In genomic region chr1:229027622-229028182, GRCh38 we compare ENCODE assay signal across 8 cellular contexts.
A peak's percentile ranks its signal among the peaks of the same experiment; 100 is the strongest.
DNase-seq lines count a peak whose midpoint lies in the region; ATAC-seq and TF ChIP-seq lines count a peak whose summit lies in the region.

No MANE protein-coding gene starts in this region.

- TF ChIP-seq CTCF in lower lobe of right lung (IDR thresholded peaks at IDR 0.05) (no peak), transverse colon (IDR thresholded peaks at IDR 0.05) (no peak)

- peak overlapping the region; percentile 29; the same call in 1 of the 2 replicates for H3K9ac ChIP-seq in HUES64 (ENCODE audit: low read depth, low read length)

- peaks cover 11% of the 10 kb centered on the region for H3K27me3 Mint-ChIP-seq in activated T-helper 2 cell treated with anti-CD3 and anti-CD28 coated beads, Interferon-gamma antibody, Interleukin-2, Interleukin-4, amounts not matched to agents 10 μg/mL and 5 μg/mL and 100 μg/mL, durations not matched to agents 14 hours and 24 hours and 36 hours (ENCODE audit: low read depth)

- peak overlapping the region; percentile 17 for H3K4me3 Mint-ChIP-seq in activated T-helper 2 cell treated with anti-CD3 and anti-CD28 coated beads, Interferon-gamma antibody, Interleukin-2, Interleukin-4, amounts not matched to agents 10 μg/mL and 5 μg/mL and 100 μg/mL, durations not matched to agents 14 hours and 24 hours and 36 hours (ENCODE audit: low read depth)

- H3K36me3 ChIP-seq in HUES64 (ENCODE audit: insufficient read depth, low read length) (no peaks in the 10 kb centered on the region), lower lobe of right lung (no peaks in the 10 kb centered on the region), transverse colon (no peaks in the 10 kb centered on the region)

- TF ChIP-seq POLR2A in transverse colon (IDR thresholded peaks at IDR 0.05) = no peak

- H3K36me3 Mint-ChIP-seq in activated T-helper 2 cell treated with anti-CD3 and anti-CD28 coated beads, Interferon-gamma antibody, Interleukin-2, Interleukin-4, amounts not matched to agents 10 μg/mL and 5 μg/mL and 100 μg/mL, durations not matched to agents 14 hours and 24 hours and 36 hours (ENCODE audit: low read depth) = no peaks in the 10 kb centered on the region

- H3K27me3 ChIP-seq in HUES64 (ENCODE audit: insufficient read depth, low read length) (no peaks in the 10 kb centered on the region), lower lobe of right lung (ENCODE audit: low read depth) (no peaks in the 10 kb centered on the region), transverse colon (no peaks in the 10 kb centered on the region)

- H3K4me3 ChIP-seq in HUES64 (ENCODE audit: low read length) (peak overlapping the region; percentile 12), lower lobe of right lung (no peak overlapping the region), transverse colon (no peak overlapping the region)

- in situ Hi-C loops in transverse colon (cut with MboI; ENCODE audit: low pct_ligation_motif_present in 1 of 4, low pct_unique_long_range_greater_than_20kb in 1 of 4, low sequenced_read_pairs in 3 of 4) = no loop called here

- peak overlapping the region; percentile 13 for H3K27ac Mint-ChIP-seq in activated T-helper 2 cell treated with anti-CD3 and anti-CD28 coated beads, Interferon-gamma antibody, Interleukin-2, Interleukin-4, amounts not matched to agents 10 μg/mL and 5 μg/mL and 100 μg/mL, durations not matched to agents 14 hours and 24 hours and 36 hours

- peaks cover 9% of the 10 kb centered on the region for H3K4me1 Mint-ChIP-seq in activated T-helper 2 cell treated with anti-CD3 and anti-CD28 coated beads, Interferon-gamma antibody, Interleukin-2, Interleukin-4, amounts not matched to agents 10 μg/mL and 5 μg/mL and 100 μg/mL, durations not matched to agents 14 hours and 24 hours and 36 hours (ENCODE audit: low read depth)

- peaks cover 48% of the 10 kb centered on the region for H3K4me1 ChIP-seq in HUES64 (ENCODE audit: insufficient read depth, low read length)
- H3K4me1 ChIP-seq in lower lobe of right lung = peaks cover 21% of the 10 kb centered on the region
- peaks cover 0 to 6% (median 0%) of the 10 kb centered on the region in 4 donors for H3K4me1 ChIP-seq in transverse colon

- peak; percentile 79 for DNase-seq in D341Med (ENCODE audit: low spot score)
- no peak for DNase-seq in activated T-helper 2 cell treated with anti-CD3 and anti-CD28 coated beads, Interferon-gamma antibody, Interleukin-2, Interleukin-4, amounts not matched to agents 10 μg/mL and 5 μg/mL and 100 μg/mL, durations not matched to agents 14 hours and 24 hours and 36 hours (ENCODE audit: low spot score)
- DNase-seq in lower lobe of right lung = peak; percentile 73
- DNase-seq in transverse colon = peak; percentile 34
- DNase-seq in HUDEP-2 (lab: John Stamatoyannopoulos, UW; ENCODE audit: unreplicated experiment in 76 of 76) = no peak

- TF ChIP-seq EP300 in transverse colon (IDR thresholded peaks at IDR 0.05; ENCODE audit: low read depth) = no peak

- ATAC-seq in lower lobe of right lung = peak; percentile 73
- ATAC-seq in GM18909 (IDR thresholded peaks at IDR 0.05; ENCODE audit: poor library complexity, unreplicated experiment) = no peak
- ATAC-seq in HG03442 (IDR thresholded peaks at IDR 0.05; ENCODE audit: unreplicated experiment) = no peak

- no peaks in the 10 kb centered on the region for H3K9me3 Mint-ChIP-seq in activated T-helper 2 cell treated with anti-CD3 and anti-CD28 coated beads, Interferon-gamma antibody, Interleukin-2, Interleukin-4, amounts not matched to agents 10 μg/mL and 5 μg/mL and 100 μg/mL, durations not matched to agents 14 hours and 24 hours and 36 hours

- intact Hi-C loops in activated T-helper 2 cell treated with anti-CD3 and anti-CD28 coated beads, Interferon-gamma antibody, Interleukin-2, Interleukin-4, amounts not matched to agents 10 μg/mL and 5 μg/mL and 100 μg/mL, durations not matched to agents 14 hours and 24 hours and 36 hours (cut with micrococcal nuclease) = no loop called here
- intact Hi-C loops in lower lobe of right lung (cut with DNase I) (no loop called here), transverse colon (cut with DNase I; ENCODE audit: low total_unique reads) (no loop called here)

- WGBS in HUES64 = 6% methylated on average over 8 of the region's 8 CpGs
- WGBS in transverse colon (ENCODE audit: low coverage in 1 of 2), 2 donors = 41 to 42% methylated on average over 8 of the region's 8 CpGs

- H3K27ac ChIP-seq in HUES64 (ENCODE audit: low read depth, low read length) = peak overlapping the region; percentile 68; the same call in 1 of the 2 replicates
- peak overlapping the region; percentile 64 for H3K27ac ChIP-seq in lower lobe of right lung
- H3K27ac ChIP-seq in transverse colon = peak overlapping the region in 2 of 4 donors; percentile 38 to 39

- H3K9me3 ChIP-seq in HUES64 (ENCODE audit: insufficient read depth, low read depth, low read length) = no peaks in the 10 kb centered on the region
- H3K9me3 ChIP-seq in lower lobe of right lung = no peaks in the 10 kb centered on the region
- no peaks in the 10 kb centered on the region for H3K9me3 ChIP-seq in transverse colon

Comparison
In these comparisons a context has a peak if more than half of its experiments do, and no peak if none do; other contexts are left out.
1. DNase-seq: peak in D341Med (single experiment), lower lobe of right lung (single experiment) and transverse colon (single experiment); none in activated T-helper 2 cell treated with anti-CD3 and anti-CD28 coated beads, Interferon-gamma antibody, Interleukin-2, Interleukin-4, amounts not matched to agents 10 μg/mL and 5 μg/mL and 100 μg/mL, durations not matched to agents 14 hours and 24 hours and 36 hours (single experiment) and HUDEP-2 (0 of 76).
2. ATAC-seq: peak in lower lobe of right lung (2 of 2); none in GM18909 (single experiment) and HG03442 (single experiment).